ENCODE assay signal across 12 cellular contexts in genomic region chr6:105981888-105982358, GRCh38.
A peak's percentile ranks its signal among the peaks of the same experiment; 100 is the strongest.
DNase-seq lines count a peak whose midpoint lies in the region; ATAC-seq lines count a peak whose summit lies in the region.
"Had no signal": no experiment of that assay in that cellular context is flagged by ENCODE, and none has a peak within 500 bp of the region (broad histone marks: within the 10 kb centered on the region; RNA-seq: fewer than 3 reads in every experiment).

No MANE protein-coding gene starts in this region.

- peaks cover 81% of the 10 kb centered on the region for H3K4me1 Mint-ChIP-seq in activated naive CD4-positive, alpha-beta T cell treated with anti-CD3 and anti-CD28 coated beads, Interleukin-2, amount 10 ng/mL, durations not matched to agents 7 days and 5 days
- peaks cover 54% of the 10 kb centered on the region for H3K4me1 Mint-ChIP-seq in activated T-helper 2 cell treated with anti-CD3 and anti-CD28 coated beads, Interferon-gamma antibody, Interleukin-2, Interleukin-4, amounts not matched to agents 10 μg/mL and 5 μg/mL and 100 μg/mL, durations not matched to agents 14 hours and 24 hours and 36 hours (ENCODE audit: low read depth)
- peaks cover 23% of the 10 kb centered on the region for H3K4me1 Mint-ChIP-seq in stimulated activated memory B cell treated with anti-CD40 and anti-IgM and Interleukin-4, amounts not matched to agents 10 μg/mL and 1 μg/mL and 100 μg/mL, for 72 hours

- intact Hi-C loops in activated T-helper 2 cell treated with anti-CD3 and anti-CD28 coated beads, Interferon-gamma antibody, Interleukin-2, Interleukin-4, amounts not matched to agents 10 μg/mL and 5 μg/mL and 100 μg/mL, durations not matched to agents 14 hours and 24 hours and 36 hours (cut with micrococcal nuclease) = loop anchor here (2.0 to 5.0 kb wide), 6 partner anchors 81 to 495 kb away; no protein-coding TSS in a partner anchor

- no peak for ATAC-seq in stimulated activated memory B cell treated with anti-CD40 and anti-IgM and Interleukin-4, amounts not matched to agents 10 μg/mL and 1 μg/mL and 100 μg/mL, for 72 hours
- no peak for ATAC-seq in HG02885 (IDR thresholded peaks at IDR 0.05; ENCODE audit: poor library complexity, unreplicated experiment)

- H3K27ac Mint-ChIP-seq in activated naive CD4-positive, alpha-beta T cell treated with anti-CD3 and anti-CD28 coated beads, Interleukin-2, amount 10 ng/mL, durations not matched to agents 7 days and 5 days = peak overlapping the region; percentile 88
- H3K27ac Mint-ChIP-seq in activated T-helper 2 cell treated with anti-CD3 and anti-CD28 coated beads, Interferon-gamma antibody, Interleukin-2, Interleukin-4, amounts not matched to agents 10 μg/mL and 5 μg/mL and 100 μg/mL, durations not matched to agents 14 hours and 24 hours and 36 hours = peak overlapping the region; percentile 56
- peak overlapping the region; percentile 77 for H3K27ac Mint-ChIP-seq in stimulated activated memory B cell treated with anti-CD40 and anti-IgM and Interleukin-4, amounts not matched to agents 10 μg/mL and 1 μg/mL and 100 μg/mL, for 72 hours

- H3K9me3 ChIP-seq in iPS-18c (ENCODE audit: control insufficient read depth, insufficient read depth, low read length) = no peaks in the 10 kb centered on the region
- H3K9me3 ChIP-seq: testis had no signal

- H3K9me3 Mint-ChIP-seq in activated naive CD4-positive, alpha-beta T cell treated with anti-CD3 and anti-CD28 coated beads, Interleukin-2, amount 10 ng/mL, durations not matched to agents 7 days and 5 days = no peaks in the 10 kb centered on the region
- peaks cover 4% of the 10 kb centered on the region for H3K9me3 Mint-ChIP-seq in activated T-helper 2 cell treated with anti-CD3 and anti-CD28 coated beads, Interferon-gamma antibody, Interleukin-2, Interleukin-4, amounts not matched to agents 10 μg/mL and 5 μg/mL and 100 μg/mL, durations not matched to agents 14 hours and 24 hours and 36 hours
- H3K9me3 Mint-ChIP-seq in stimulated activated memory B cell treated with anti-CD40 and anti-IgM and Interleukin-4, amounts not matched to agents 10 μg/mL and 1 μg/mL and 100 μg/mL, for 72 hours = no peaks in the 10 kb centered on the region

- H3K27me3 Mint-ChIP-seq in activated naive CD4-positive, alpha-beta T cell treated with anti-CD3 and anti-CD28 coated beads, Interleukin-2, amount 10 ng/mL, durations not matched to agents 7 days and 5 days = peaks cover 49% of the 10 kb centered on the region
- peaks cover 3% of the 10 kb centered on the region for H3K27me3 Mint-ChIP-seq in activated T-helper 2 cell treated with anti-CD3 and anti-CD28 coated beads, Interferon-gamma antibody, Interleukin-2, Interleukin-4, amounts not matched to agents 10 μg/mL and 5 μg/mL and 100 μg/mL, durations not matched to agents 14 hours and 24 hours and 36 hours (ENCODE audit: low read depth)
- H3K27me3 Mint-ChIP-seq in stimulated activated memory B cell treated with anti-CD40 and anti-IgM and Interleukin-4, amounts not matched to agents 10 μg/mL and 1 μg/mL and 100 μg/mL, for 72 hours = peaks cover 74% of the 10 kb centered on the region

- no peak for DNase-seq in activated naive CD4-positive, alpha-beta T cell treated with anti-CD3 and anti-CD28 coated beads, Interleukin-2, amount 10 ng/mL, durations not matched to agents 7 days and 5 days
- DNase-seq in activated naive CD4-positive, alpha-beta T cell treated with Interleukin-2 at 50 U/mL for 16 hours = no peak
- DNase-seq in activated T-helper 2 cell treated with anti-CD3 and anti-CD28 coated beads, Interferon-gamma antibody, Interleukin-2, Interleukin-4, amounts not matched to agents 10 μg/mL and 5 μg/mL and 100 μg/mL, durations not matched to agents 14 hours and 24 hours and 36 hours (ENCODE audit: low spot score) = no peak
- no peak for DNase-seq in effector CD4-positive, alpha-beta T cell
- DNase-seq in CD1c-positive myeloid dendritic cell (ENCODE audit: extremely low spot score) = no peak
- DNase-seq: kidney glomerular epithelial cell, NCI-H187 treated with DMSO at 0.1 percent for 48 hours, occipital lobe had no signal

- peak overlapping the region; percentile 72 for H3K4me3 Mint-ChIP-seq in activated naive CD4-positive, alpha-beta T cell treated with anti-CD3 and anti-CD28 coated beads, Interleukin-2, amount 10 ng/mL, durations not matched to agents 7 days and 5 days
- peak overlapping the region; percentile 74 for H3K4me3 Mint-ChIP-seq in activated T-helper 2 cell treated with anti-CD3 and anti-CD28 coated beads, Interferon-gamma antibody, Interleukin-2, Interleukin-4, amounts not matched to agents 10 μg/mL and 5 μg/mL and 100 μg/mL, durations not matched to agents 14 hours and 24 hours and 36 hours (ENCODE audit: low read depth)
- H3K4me3 Mint-ChIP-seq in stimulated activated memory B cell treated with anti-CD40 and anti-IgM and Interleukin-4, amounts not matched to agents 10 μg/mL and 1 μg/mL and 100 μg/mL, for 72 hours = peak overlapping the region; percentile 80

- H3K4me3 ChIP-seq in iPS-18c (ENCODE audit: insufficient read depth, low read depth, low read length) = peak overlapping the region; percentile 49

- CTCF ChIA-PET in activated naive CD4-positive, alpha-beta T cell treated with anti-CD3 and anti-CD28 coated beads, Interleukin-2, amount 10 ng/mL, durations not matched to agents 7 days and 5 days (lab: Charles Lee) = interaction anchor here (1.0 to 1.4 kb wide), 3 partner anchors 11 to 241 kb away, joined by 3 to 6 read pairs (median 4); no protein-coding TSS in a partner anchor

- H3K36me3 Mint-ChIP-seq in activated naive CD4-positive, alpha-beta T cell treated with anti-CD3 and anti-CD28 coated beads, Interleukin-2, amount 10 ng/mL, durations not matched to agents 7 days and 5 days = peaks cover 7% of the 10 kb centered on the region
- peaks cover 21% of the 10 kb centered on the region for H3K36me3 Mint-ChIP-seq in activated T-helper 2 cell treated with anti-CD3 and anti-CD28 coated beads, Interferon-gamma antibody, Interleukin-2, Interleukin-4, amounts not matched to agents 10 μg/mL and 5 μg/mL and 100 μg/mL, durations not matched to agents 14 hours and 24 hours and 36 hours (ENCODE audit: low read depth)
- H3K36me3 Mint-ChIP-seq in stimulated activated memory B cell treated with anti-CD40 and anti-IgM and Interleukin-4, amounts not matched to agents 10 μg/mL and 1 μg/mL and 100 μg/mL, for 72 hours = peaks cover 6% of the 10 kb centered on the region
